8 cellular contexts compared by ENCODE assay signal in genomic region chr15:55407949-55408766, GRCh38. TPM values are rescaled to one million over a fixed set of nuclear protein-coding genes. Genes with fewer than 3 reads are reported as not detected.
DNase-seq lines count a peak whose midpoint lies in the region; ATAC-seq and TF ChIP-seq lines count a peak whose summit lies in the region.

TSS of gene CCPG1 (minus strand) at chr15:55408359. CDS start at chr15:55389424, 18,935 bp downstream.
TSS of gene PIERCE2 (plus strand) at chr15:55408495. CDS start at chr15:55408769, 274 bp downstream.

- peaks cover 26% of the 10 kb centered on the region for H3K4me1 ChIP-seq in CD8-positive, alpha-beta T cell (ENCODE audit: insufficient read depth, low read length)
- peaks cover 0 to 2% of the 10 kb centered on the region in 2 donors for H3K4me1 ChIP-seq in lung (ENCODE audit: control insufficient read depth in 2 of 2, insufficient read depth in 2 of 2, low read length in 2 of 2)

- peak; percentile 92 for ATAC-seq in CD8-positive, alpha-beta T cell
- peak; percentile 87 for ATAC-seq in GM19438 (IDR thresholded peaks at IDR 0.05; ENCODE audit: low read depth, unreplicated experiment)
- ATAC-seq in HG03575 (IDR thresholded peaks at IDR 0.05; ENCODE audit: extremely low read depth, insufficient number of reproducible peaks, low FRiP score, unreplicated experiment) = peak; percentile 82
- peak; percentile 96 for ATAC-seq in activated CD8-positive, alpha-beta T cell treated with anti-CD3 and anti-CD28 coated beads, Interleukin-2, amount 10 ng/mL, durations not matched to agents 7 days and 5 days
- ATAC-seq in lung (ENCODE audit: insufficient read depth, low FRiP score) = peak; percentile 99

- peak within 1 kb of the TSS; percentile 82 for H3K27ac ChIP-seq in CD8-positive, alpha-beta T cell (ENCODE audit: low read depth, low read length)
- peak within 1 kb of the TSS; percentile 97 to 99 for H3K27ac ChIP-seq in lung (ENCODE audit: low read depth in 1 of 2, low read length in 1 of 2)

- H3K27me3 ChIP-seq in CD8-positive, alpha-beta T cell (ENCODE audit: insufficient read depth, low read length) = no peaks in the 10 kb centered on the region
- no peaks in the 10 kb centered on the region for H3K27me3 ChIP-seq in lung (ENCODE audit: control insufficient read depth, insufficient read depth)

- 0% methylated on average over 70 to 72 of the region's 72 CpGs for WGBS in lung, 2 donors

- POLR2A ChIA-PET in CD8-positive, alpha-beta T cell (lab: Charles Lee) = interaction anchor here (0.7 to 2.6 kb wide), 9 partner anchors 12 to 211 kb away, joined by 3 to 22 read pairs (median 4); partner anchors contain the start of genes PIGB, PIGBOS1 and RSL24D1
- POLR2A ChIA-PET in activated CD8-positive, alpha-beta T cell treated with anti-CD3 and anti-CD28 coated beads, Interleukin-2, amount 10 ng/mL, durations not matched to agents 7 days and 5 days (lab: Charles Lee) = interaction anchor here (0.7 to 1.7 kb wide), 8 partner anchors 11 to 211 kb away, joined by 3 to 15 read pairs (median 4); partner anchors contain the start of genes PIGB, PIGBOS1 and RSL24D1

- peak within 1 kb of the TSS; percentile 92 for H3K27ac Mint-ChIP-seq in CD8-positive, alpha-beta T cell
- H3K27ac Mint-ChIP-seq in activated CD8-positive, alpha-beta T cell treated with anti-CD3 and anti-CD28 coated beads, Interleukin-2, amount 10 ng/mL, durations not matched to agents 7 days and 5 days = peak within 1 kb of the TSS; percentile 89

- peak; percentile 93 for TF ChIP-seq CTCF in CD8-positive, alpha-beta T cell (IDR thresholded peaks at IDR 0.05)
- TF ChIP-seq CTCF in lung (IDR thresholded peaks at IDR 0.05; ENCODE audit: control extremely low read depth, extremely low read depth) = peak; percentile 57

- no peaks in the 10 kb centered on the region for H3K27me3 Mint-ChIP-seq in CD8-positive, alpha-beta T cell (ENCODE audit: low read depth)
- no peaks in the 10 kb centered on the region for H3K27me3 Mint-ChIP-seq in activated CD8-positive, alpha-beta T cell treated with anti-CD3 and anti-CD28 coated beads, Interleukin-2, amount 10 ng/mL, durations not matched to agents 7 days and 5 days (ENCODE audit: low read depth)

- intact Hi-C loops in CD8-positive, alpha-beta T cell (cut with DNase I, micrococcal nuclease) = loop anchor here (1.0 to 5.0 kb wide), 10 partner anchors 27 to 1324 kb away; partner anchors contain the start of genes PIGB (in 2 of the 2), PIGBOS1 (in 2 of the 2), RFX7 (in 1 of the 2) and ZNF280D (in 1 of the 2)

- peaks cover 35% of the 10 kb centered on the region for H3K4me1 Mint-ChIP-seq in CD8-positive, alpha-beta T cell (ENCODE audit: low read depth)
- peaks cover 29% of the 10 kb centered on the region for H3K4me1 Mint-ChIP-seq in activated CD8-positive, alpha-beta T cell treated with anti-CD3 and anti-CD28 coated beads, Interleukin-2, amount 10 ng/mL, durations not matched to agents 7 days and 5 days (ENCODE audit: low read depth)

- H3K9me3 ChIP-seq in CD8-positive, alpha-beta T cell (ENCODE audit: low read length) = no peaks in the 10 kb centered on the region
- no peaks in the 10 kb centered on the region for H3K9me3 ChIP-seq in lung (ENCODE audit: control insufficient read depth in 2 of 2, insufficient read depth in 1 of 2, low read length in 1 of 2)

- H3K4me3 ChIP-seq in CD8-positive, alpha-beta T cell (ENCODE audit: low read depth, low read length) = peak within 1 kb of the TSS; percentile 84
- peak within 1 kb of the TSS; percentile 88 for H3K4me3 ChIP-seq in lung

- no peaks in the 10 kb centered on the region for H3K9me3 Mint-ChIP-seq in CD8-positive, alpha-beta T cell
- no peaks in the 10 kb centered on the region for H3K9me3 Mint-ChIP-seq in activated CD8-positive, alpha-beta T cell treated with anti-CD3 and anti-CD28 coated beads, Interleukin-2, amount 10 ng/mL, durations not matched to agents 7 days and 5 days (ENCODE audit: insufficient read depth)

- peaks cover 2% of the 10 kb centered on the region for H3K36me3 Mint-ChIP-seq in CD8-positive, alpha-beta T cell
- no peaks in the 10 kb centered on the region for H3K36me3 Mint-ChIP-seq in activated CD8-positive, alpha-beta T cell treated with anti-CD3 and anti-CD28 coated beads, Interleukin-2, amount 10 ng/mL, durations not matched to agents 7 days and 5 days (ENCODE audit: low read depth)

- H3K4me3 Mint-ChIP-seq in CD8-positive, alpha-beta T cell = peak within 1 kb of the TSS; percentile 89
- H3K4me3 Mint-ChIP-seq in activated CD8-positive, alpha-beta T cell treated with anti-CD3 and anti-CD28 coated beads, Interleukin-2, amount 10 ng/mL, durations not matched to agents 7 days and 5 days = peak within 1 kb of the TSS; percentile 84

- DNase-seq in CD8-positive, alpha-beta T cell = peak; percentile 76 to 91 (median 86)
- peak; percentile 97 for DNase-seq in NCI-H82 treated with DMSO at 0.1 percent for 48 hours (lab: John Stamatoyannopoulos, UW; ENCODE audit: unreplicated experiment)
- peak; percentile 91 for DNase-seq in activated CD8-positive, alpha-beta T cell treated with anti-CD3 and anti-CD28 coated beads, Interleukin-2, amount 10 ng/mL, durations not matched to agents 7 days and 5 days
- peak; percentile 85 for DNase-seq in effector CD4-positive, alpha-beta T cell
- peak; percentile 94 for DNase-seq in lung (ENCODE audit: low spot score)
- peak; percentile 69 to 75 (median 69) for DNase-seq in stimulated activated CD4-positive, alpha-beta T cell treated with anti-CD3 and anti-CD28 coated beads, TNF-alpha, amount 100 ng/mL, for 4 hours (ENCODE audit: low read depth in 3 of 3)

- H3K36me3 ChIP-seq in CD8-positive, alpha-beta T cell (ENCODE audit: insufficient read depth, low read length) = no peaks in the 10 kb centered on the region
- no peaks in the 10 kb centered on the region for H3K36me3 ChIP-seq in lung (ENCODE audit: control insufficient read depth in 2 of 2, insufficient read depth in 2 of 2, low read length in 2 of 2)

- CTCF ChIA-PET in CD8-positive, alpha-beta T cell (lab: Charles Lee) = interaction anchor here (0.7 to 4.0 kb wide), 15 partner anchors 9 to 197 kb away, joined by 3 to 13 read pairs (median 4); no protein-coding TSS in a partner anchor
- CTCF ChIA-PET in activated CD8-positive, alpha-beta T cell treated with anti-CD3 and anti-CD28 coated beads, Interleukin-2, amount 10 ng/mL, durations not matched to agents 7 days and 5 days (lab: Charles Lee) = interaction anchor here (0.6 to 2.4 kb wide), 28 partner anchors 11 to 437 kb away, joined by 3 to 22 read pairs (median 4); partner anchors contain the start of genes PIGB, PIGBOS1 and RSL24D1

RNA-seq across cellular contexts. Expression of gene CCPG1, which starts in this region (rescaled TPM):
- total RNA-seq in CD8-positive, alpha-beta T cell = 10 to 100 TPM; 35.5 to 37.6 TPM
- total RNA-seq in activated CD8-positive, alpha-beta T cell treated with anti-CD3 and anti-CD28 coated beads, Interleukin-2, amount 10 ng/mL, durations not matched to agents 7 days and 5 days = 10 to 100 TPM in 1 of 2 experiments, 1 to 10 TPM in 1; 8.2 to 10.4 TPM
- 10 to 100 TPM; 60.7 to 75.0 TPM for total RNA-seq in lung
- polyA plus RNA-seq in lung = 10 to 100 TPM; 24.0 to 46.9 TPM

RNA-seq across cellular contexts. Expression of gene PIERCE2, which starts in this region (rescaled TPM):
- total RNA-seq in CD8-positive, alpha-beta T cell = not detected
- total RNA-seq in activated CD8-positive, alpha-beta T cell treated with anti-CD3 and anti-CD28 coated beads, Interleukin-2, amount 10 ng/mL, durations not matched to agents 7 days and 5 days = not detected
- 1 to 10 TPM; 5.7 to 5.9 TPM for total RNA-seq in lung
- polyA plus RNA-seq in lung = 10 to 100 TPM in 1 of 2 donors, 1 to 10 TPM in 1; 2.8 to 10.3 TPM

Comparison
In these comparisons a context has a peak if more than half of its experiments do, and no peak if none do; other contexts are left out.
1. Peak in every context shown above with its lines: DNase-seq, ATAC-seq, H3K4me3 ChIP-seq and H3K27ac ChIP-seq.
2. RNA of gene PIERCE2 (total RNA-seq): 5.7 to 5.9 TPM in lung; not detected in CD8-positive, alpha-beta T cell and not detected in activated CD8-positive, alpha-beta T cell treated with anti-CD3 and anti-CD28 coated beads, Interleukin-2, amount 10 ng/mL, durations not matched to agents 7 days and 5 days; every median in the first group is over 4 times any median in the second.